Comparison of ENCODE assay signal across 9 cellular contexts in genomic region chr7:95614442-95614940, GRCh38. TPM values are rescaled to one million over a fixed set of nuclear protein-coding genes. Genes with fewer than 3 reads are reported as not detected.
"Had no signal": no experiment of that assay in that cellular context is flagged by ENCODE, and none has a peak within 500 bp of the region (broad histone marks: within the 10 kb centered on the region; RNA-seq: fewer than 3 reads in every experiment).

No MANE protein-coding gene starts in this region.

- H3K4me3 ChIP-seq: K562 had no signal

- FAIRE-seq: HepG2, HTR-8/SVneo, K562 had no signal

- DNase-seq: IMR-90, KBM-7, KG1 had no signal

- H3K4me3 Mint-ChIP-seq: IgD-negative memory B cell had no signal

- H3K27ac ChIP-seq: HL-60 had no signal

- H3K36me3 Mint-ChIP-seq: IgD-negative memory B cell had no signal

- H3K27ac Mint-ChIP-seq: IgD-negative memory B cell had no signal

- ATAC-seq: HepG2, K562 had no signal

RNA-seq across cellular contexts. Expression of gene PDK4, which starts 18.2 kb away (rescaled TPM):
- total RNA-seq: HepG2, HT1080 had no signal
